Comparison of ENCODE assay signal across 4 cellular contexts in the genomic region with DNA sequence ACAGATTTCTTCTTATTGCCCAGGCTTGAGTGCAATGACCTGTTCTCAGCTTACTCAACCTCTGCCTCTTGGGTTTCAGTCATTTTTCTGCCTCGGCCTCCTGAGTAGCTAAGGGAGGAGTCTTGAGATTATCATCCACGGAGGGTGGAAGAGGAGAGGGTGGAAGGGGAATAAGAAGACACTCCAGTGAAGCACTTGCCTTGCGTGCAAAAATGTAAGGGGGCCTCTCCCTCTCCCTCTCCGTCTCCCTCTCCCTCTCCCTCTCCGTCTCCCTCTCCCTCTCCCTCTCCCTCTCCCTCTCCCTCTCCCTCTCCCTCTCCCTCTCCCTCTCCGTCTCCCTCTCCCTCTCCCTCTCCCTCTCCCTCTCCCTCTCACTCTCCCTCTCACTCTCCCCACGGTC. TPM values are rescaled to one million over a fixed set of nuclear protein-coding genes. Genes with fewer than 3 reads are reported as not detected.
"Had no signal": no experiment of that assay in that cellular context is flagged by ENCODE, and none has a peak within 500 bp of the region (broad histone marks: within the 10 kb centered on the region; RNA-seq: fewer than 3 reads in every experiment).

No MANE protein-coding gene starts in this region.

RNA-seq across cellular contexts. Expression of gene CLEC18C, which starts 29.9 kb away (rescaled TPM):
- total RNA-seq: subcutaneous adipose tissue, suprapubic skin, upper lobe of right lung, urinary bladder had no signal
